18 cellular contexts compared by ENCODE assay signal in genomic region chr12:34106172-34106571, GRCh38.
"Had no signal": no experiment of that assay in that cellular context is flagged by ENCODE, and none has a peak within 500 bp of the region (broad histone marks: within the 10 kb centered on the region; RNA-seq: fewer than 3 reads in every experiment).

No MANE protein-coding gene starts in this region.

- H3K9me3 Mint-ChIP-seq: dendritic cell treated with granulocyte-macrophage colony-stimulating factor and Interleukin-4, amounts not matched to agents 40 ng/mL and 50 ng/mL, for 4 days had no signal

- H3K4me3 Mint-ChIP-seq: dendritic cell treated with granulocyte-macrophage colony-stimulating factor and Interleukin-4, amounts not matched to agents 40 ng/mL and 50 ng/mL, for 4 days; immature natural killer cell; mesothelial cell of epicardium had no signal

- ATAC-seq: foreskin keratinocyte, gastroesophageal sphincter, left cardiac atrium, left lung, left ventricle myocardium superior, mucosa of descending colon had no signal

- H3K27ac Mint-ChIP-seq: dendritic cell treated with granulocyte-macrophage colony-stimulating factor and Interleukin-4, amounts not matched to agents 40 ng/mL and 50 ng/mL, for 4 days; immature natural killer cell; mesothelial cell of epicardium had no signal

- H3K4me1 ChIP-seq: colonic mucosa, foreskin keratinocyte, gastroesophageal sphincter, left lung, lower lobe of right lung had no signal

- H3K36me3 Mint-ChIP-seq: immature natural killer cell, mesothelial cell of epicardium had no signal

- H3K27ac ChIP-seq: colonic mucosa, foreskin keratinocyte, gastroesophageal sphincter, heart left ventricle, hepatocyte, left lung, lower lobe of right lung had no signal

- H3K9me3 ChIP-seq: colonic mucosa, gastroesophageal sphincter, heart left ventricle, left lung, lower lobe of right lung, mucosa of descending colon had no signal

- H3K27me3 ChIP-seq: colonic mucosa, foreskin keratinocyte, hepatocyte had no signal

- H3K79me2 ChIP-seq: hepatocyte had no signal

- H2AFZ ChIP-seq: hepatocyte had no signal

- H3K4me3 ChIP-seq: colonic mucosa, gastroesophageal sphincter, heart left ventricle, hepatocyte, left lung, lower lobe of right lung, mucosa of descending colon had no signal

- H3K4me1 Mint-ChIP-seq: immature natural killer cell, mesothelial cell of epicardium had no signal

- H3K36me3 ChIP-seq: colonic mucosa, gastroesophageal sphincter, heart left ventricle, left lung, lower lobe of right lung had no signal

- H3K4me2 ChIP-seq: hepatocyte had no signal

- DNase-seq: colonic mucosa; cortex of kidney; effector CD8-positive, alpha-beta T cell; foreskin keratinocyte; heart left ventricle; hypothalamus; immature natural killer cell; islet precursor cell; left cardiac atrium; left ventricle myocardium superior; lower lobe of right lung; mesenchymal stem cell had no signal
